ENCODE assay signal across 2 cellular contexts in genomic region chr22:23047265-23047664, GRCh38.
TF ChIP-seq lines count a peak whose summit lies in the region.

No MANE protein-coding gene starts in this region.

TF ChIP-seq in GM23338, 12 proteins besides CTCF, POLR2A, EP300 and RAD21:
- TF ChIP-seq ZNF114 (CRISPR knock-in tag; IDR thresholded peaks at IDR 0.05) (no peak), REST (IDR thresholded peaks at IDR 0.05; ENCODE audit: unreplicated experiment) (no peak), POLR2AphosphoS5 (IDR thresholded peaks at IDR 0.05; ENCODE audit: low read depth) (no peak), CREB1 (CRISPR knock-in tag; IDR thresholded peaks at IDR 0.05; ENCODE audit: low read depth) (no peak), NANOG (IDR thresholded peaks at IDR 0.05; ENCODE audit: borderline replicate concordance) (no peak), STAT1 (IDR thresholded peaks at IDR 0.05; ENCODE audit: unreplicated experiment) (no peak), ETS1 (IDR thresholded peaks at IDR 0.05) (no peak), JUNB (IDR thresholded peaks at IDR 0.05; ENCODE audit: unreplicated experiment) (no peak), EZH2 (IDR thresholded peaks at IDR 0.05; ENCODE audit: low read depth, unreplicated experiment) (no peak), ZNF331 (CRISPR knock-in tag; IDR thresholded peaks at IDR 0.05; ENCODE audit: low read depth) (no peak), EZH2phosphoT487 (IDR thresholded peaks at IDR 0.05; ENCODE audit: unreplicated experiment) (no peak)
- TF ChIP-seq, protein P1, sequence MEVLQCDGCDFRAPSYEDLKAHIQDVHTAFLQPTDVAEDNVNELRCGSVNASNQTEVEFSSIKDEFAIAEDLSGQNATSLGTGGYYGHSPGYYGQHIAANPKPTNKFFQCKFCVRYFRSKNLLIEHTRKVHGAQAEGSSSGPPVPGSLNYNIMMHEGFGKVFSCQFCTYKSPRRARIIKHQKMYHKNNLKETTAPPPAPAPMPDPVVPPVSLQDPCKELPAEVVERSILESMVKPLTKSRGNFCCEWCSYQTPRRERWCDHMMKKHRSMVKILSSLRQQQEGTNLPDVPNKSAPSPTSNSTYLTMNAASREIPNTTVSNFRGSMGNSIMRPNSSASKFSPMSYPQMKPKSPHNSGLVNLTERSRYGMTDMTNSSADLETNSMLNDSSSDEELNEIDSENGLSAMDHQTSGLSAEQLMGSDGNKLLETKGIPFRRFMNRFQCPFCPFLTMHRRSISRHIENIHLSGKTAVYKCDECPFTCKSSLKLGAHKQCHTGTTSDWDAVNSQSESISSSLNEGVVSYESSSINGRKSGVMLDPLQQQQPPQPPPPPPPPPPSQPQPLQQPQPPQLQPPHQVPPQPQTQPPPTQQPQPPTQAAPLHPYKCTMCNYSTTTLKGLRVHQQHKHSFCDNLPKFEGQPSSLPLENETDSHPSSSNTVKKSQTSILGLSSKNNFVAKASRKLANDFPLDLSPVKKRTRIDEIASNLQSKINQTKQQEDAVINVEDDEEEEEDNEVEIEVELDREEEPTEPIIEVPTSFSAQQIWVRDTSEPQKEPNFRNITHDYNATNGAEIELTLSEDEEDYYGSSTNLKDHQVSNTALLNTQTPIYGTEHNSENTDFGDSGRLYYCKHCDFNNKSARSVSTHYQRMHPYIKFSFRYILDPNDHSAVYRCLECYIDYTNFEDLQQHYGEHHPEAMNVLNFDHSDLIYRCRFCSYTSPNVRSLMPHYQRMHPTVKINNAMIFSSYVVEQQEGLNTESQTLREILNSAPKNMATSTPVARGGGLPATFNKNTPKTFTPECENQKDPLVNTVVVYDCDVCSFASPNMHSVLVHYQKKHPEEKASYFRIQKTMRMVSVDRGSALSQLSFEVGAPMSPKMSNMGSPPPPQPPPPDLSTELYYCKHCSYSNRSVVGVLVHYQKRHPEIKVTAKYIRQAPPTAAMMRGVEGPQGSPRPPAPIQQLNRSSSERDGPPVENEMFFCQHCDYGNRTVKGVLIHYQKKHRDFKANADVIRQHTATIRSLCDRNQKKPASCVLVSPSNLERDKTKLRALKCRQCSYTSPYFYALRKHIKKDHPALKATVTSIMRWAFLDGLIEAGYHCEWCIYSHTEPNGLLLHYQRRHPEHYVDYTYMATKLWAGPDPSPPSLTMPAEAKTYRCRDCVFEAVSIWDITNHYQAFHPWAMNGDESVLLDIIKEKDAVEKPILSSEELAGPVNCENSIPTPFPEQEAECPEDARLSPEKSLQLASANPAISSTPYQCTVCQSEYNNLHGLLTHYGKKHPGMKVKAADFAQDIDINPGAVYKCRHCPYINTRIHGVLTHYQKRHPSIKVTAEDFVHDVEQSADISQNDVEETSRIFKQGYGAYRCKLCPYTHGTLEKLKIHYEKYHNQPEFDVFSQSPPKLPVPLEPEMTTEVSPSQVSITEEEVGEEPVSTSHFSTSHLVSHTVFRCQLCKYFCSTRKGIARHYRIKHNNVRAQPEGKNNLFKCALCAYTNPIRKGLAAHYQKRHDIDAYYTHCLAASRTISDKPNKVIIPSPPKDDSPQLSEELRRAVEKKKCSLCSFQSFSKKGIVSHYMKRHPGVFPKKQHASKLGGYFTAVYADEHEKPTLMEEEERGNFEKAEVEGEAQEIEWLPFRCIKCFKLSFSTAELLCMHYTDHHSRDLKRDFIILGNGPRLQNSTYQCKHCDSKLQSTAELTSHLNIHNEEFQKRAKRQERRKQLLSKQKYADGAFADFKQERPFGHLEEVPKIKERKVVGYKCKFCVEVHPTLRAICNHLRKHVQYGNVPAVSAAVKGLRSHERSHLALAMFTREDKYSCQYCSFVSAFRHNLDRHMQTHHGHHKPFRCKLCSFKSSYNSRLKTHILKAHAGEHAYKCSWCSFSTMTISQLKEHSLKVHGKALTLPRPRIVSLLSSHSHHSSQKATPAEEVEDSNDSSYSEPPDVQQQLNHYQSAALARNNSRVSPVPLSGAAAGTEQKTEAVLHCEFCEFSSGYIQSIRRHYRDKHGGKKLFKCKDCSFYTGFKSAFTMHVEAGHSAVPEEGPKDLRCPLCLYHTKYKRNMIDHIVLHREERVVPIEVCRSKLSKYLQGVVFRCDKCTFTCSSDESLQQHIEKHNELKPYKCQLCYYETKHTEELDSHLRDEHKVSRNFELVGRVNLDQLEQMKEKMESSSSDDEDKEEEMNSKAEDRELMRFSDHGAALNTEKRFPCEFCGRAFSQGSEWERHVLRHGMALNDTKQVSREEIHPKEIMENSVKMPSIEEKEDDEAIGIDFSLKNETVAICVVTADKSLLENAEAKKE (CRISPR knock-in tag; IDR thresholded peaks at IDR 0.05): no peak

TF ChIP-seq in H1, 55 proteins besides CTCF, POLR2A, EP300 and RAD21:
- TF ChIP-seq KDM5A (IDR thresholded peaks at IDR 0.05; ENCODE audit: low read length): no peak
- TF ChIP-seq USF2 (IDR thresholded peaks at IDR 0.05; ENCODE audit: low read length): no peak
- TF ChIP-seq JUN (IDR thresholded peaks at IDR 0.05; ENCODE audit: low read depth, low read length): no peak
- no peak for TF ChIP-seq HDAC2 (IDR thresholded peaks at IDR 0.05; ENCODE audit: borderline replicate concordance in 1 of 2, low read depth in 2 of 2, low read length in 2 of 2)
- TF ChIP-seq SIX5 (IDR thresholded peaks at IDR 0.05; ENCODE audit: low read depth, low read length): no peak
- TF ChIP-seq, protein P2, sequence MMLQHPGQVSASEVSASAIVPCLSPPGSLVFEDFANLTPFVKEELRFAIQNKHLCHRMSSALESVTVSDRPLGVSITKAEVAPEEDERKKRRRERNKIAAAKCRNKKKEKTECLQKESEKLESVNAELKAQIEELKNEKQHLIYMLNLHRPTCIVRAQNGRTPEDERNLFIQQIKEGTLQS (IDR thresholded peaks at IDR 0.05; ENCODE audit: insufficient read depth, low read depth, low read length): no peak
- TF ChIP-seq SRF (IDR thresholded peaks at IDR 0.05; ENCODE audit: low read depth, low read length): no peak
- no peak for TF ChIP-seq CEBPB (IDR thresholded peaks at IDR 0.05; ENCODE audit: low read depth, low read length)
- TF ChIP-seq ZNF274 (IDR thresholded peaks at IDR 0.05; ENCODE audit: borderline replicate concordance, extremely low read depth, low read length): no peak
- TF ChIP-seq SUZ12 (IDR thresholded peaks at IDR 0.05; ENCODE audit: low read length): no peak
- TF ChIP-seq TEAD4 (IDR thresholded peaks at IDR 0.05; ENCODE audit: low read depth, low read length): no peak
- TF ChIP-seq RBBP5 (IDR thresholded peaks at IDR 0.05; ENCODE audit: borderline replicate concordance, low read depth, low read length): no peak
- no peak for TF ChIP-seq KDM1A (IDR thresholded peaks at IDR 0.05; ENCODE audit: borderline replicate concordance, low read length)
- no peak for TF ChIP-seq POLR2AphosphoS5 (IDR thresholded peaks at IDR 0.05; ENCODE audit: low read depth, low read length)
- TF ChIP-seq ATF2 (IDR thresholded peaks at IDR 0.05; ENCODE audit: low read length): no peak
- TF ChIP-seq RFX5 (IDR thresholded peaks at IDR 0.05; ENCODE audit: borderline replicate concordance, low read depth, low read length): no peak
